1 cellular context compared by ENCODE assay signal in genomic region chr1:162075862-162076261, GRCh38.
TF ChIP-seq lines count a peak whose summit lies in the region.

No MANE protein-coding gene starts in this region.

TF ChIP-seq in HepG2, 621 proteins besides CTCF, POLR2A, EP300 and RAD21 (continued from another document):
- TF ChIP-seq ZEB1 (IDR thresholded peaks at IDR 0.05; ENCODE audit: insufficient replicate concordance, low read depth) (no peak), IRF1 (CRISPR knock-in tag; IDR thresholded peaks at IDR 0.05; ENCODE audit: low read depth) (no peak), ZNF569 (CRISPR knock-in tag; IDR thresholded peaks at IDR 0.05; ENCODE audit: borderline replicate concordance) (no peak)
